ENCODE assay signal across 1 cellular context in genomic region chr3:69853033-69853432, GRCh38.
TF ChIP-seq lines count a peak whose summit lies in the region.

No MANE protein-coding gene starts in this region.

TF ChIP-seq in IMR-90, 13 proteins besides CTCF, POLR2A, EP300 and RAD21:
- TF ChIP-seq MAZ (IDR thresholded peaks at IDR 0.05; ENCODE audit: borderline replicate concordance, low read depth, low read length) (no peak), RCOR1 (IDR thresholded peaks at IDR 0.05; ENCODE audit: insufficient replicate concordance, low read length) (no peak), MAFK (IDR thresholded peaks at IDR 0.05; ENCODE audit: low read depth, low read length) (no peak), BHLHE40 (IDR thresholded peaks at IDR 0.05; ENCODE audit: low read depth, low read length) (no peak), SMC3 (IDR thresholded peaks at IDR 0.05; ENCODE audit: low read depth, low read length) (no peak), FOS (IDR thresholded peaks at IDR 0.05; ENCODE audit: low read depth, low read length) (no peak), CHD1 (IDR thresholded peaks at IDR 0.05; ENCODE audit: low read depth, low read length) (no peak)
TF ChIP-seq in IMR-90: peak in this region for 0.
